Comparison of ENCODE assay signal across 28 cellular contexts in the genomic region with DNA sequence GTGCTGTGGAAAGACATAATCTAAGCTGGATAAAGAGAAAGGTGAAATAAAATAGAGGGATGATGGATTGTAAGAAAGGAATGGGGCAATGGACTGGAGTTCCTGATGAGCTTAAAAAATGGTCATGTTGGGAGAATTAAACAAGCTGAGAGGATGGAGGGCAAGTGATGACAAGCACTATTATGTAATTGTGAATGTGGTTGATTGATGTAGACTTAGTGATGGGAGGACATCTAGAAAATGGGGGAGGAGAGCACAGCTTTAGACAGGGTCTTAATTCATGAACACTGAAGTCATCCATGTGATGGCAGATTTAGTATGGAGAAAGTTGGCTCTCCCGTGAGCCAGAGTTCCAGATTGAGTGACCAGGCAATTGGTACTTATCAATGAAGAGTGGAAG.
"Had no signal": no experiment of that assay in that cellular context is flagged by ENCODE, and none has a peak within 500 bp of the region (broad histone marks: within the 10 kb centered on the region; RNA-seq: fewer than 3 reads in every experiment).

No MANE protein-coding gene starts in this region.

- H3K4me3 Mint-ChIP-seq: dendritic cell treated with granulocyte-macrophage colony-stimulating factor and Interleukin-4, amounts not matched to agents 40 ng/mL and 50 ng/mL, for 4 days; effector memory CD8-positive, alpha-beta T cell; endodermal cell had no signal

- H3K36me3 ChIP-seq: colonic mucosa, esophagus muscularis mucosa, esophagus squamous epithelium, gastrocnemius medialis, heart left ventricle, heart right ventricle had no signal

- H3K27ac ChIP-seq: colonic mucosa, coronary artery, dorsolateral prefrontal cortex, epithelial cell of prostate, esophagus muscularis mucosa, esophagus squamous epithelium, foreskin keratinocyte, gastrocnemius medialis, gastroesophageal sphincter, heart left ventricle, heart right ventricle, hepatocyte had no signal

- H3K79me2 ChIP-seq: hepatocyte had no signal

- DNase-seq: colonic mucosa; cortex of kidney; dermis blood vessel endothelial cell; dorsolateral prefrontal cortex; effector CD4-positive, alpha-beta T cell; effector CD8-positive, alpha-beta T cell; effector memory CD4-positive, alpha-beta T cell; effector memory CD8-positive, alpha-beta T cell; endodermal cell; esophagus squamous epithelium; foreskin fibroblast; foreskin melanocyte; gastrocnemius medialis; glutamatergic neuron; head of caudate nucleus; heart left ventricle; heart right ventricle had no signal

- H3K27me3 Mint-ChIP-seq: dendritic cell treated with granulocyte-macrophage colony-stimulating factor and Interleukin-4, amounts not matched to agents 40 ng/mL and 50 ng/mL, for 4 days had no signal

- H3K4me1 Mint-ChIP-seq: endodermal cell had no signal

- H3K4me1 ChIP-seq: colonic mucosa, esophagus muscularis mucosa, esophagus squamous epithelium, gastrocnemius medialis, gastroesophageal sphincter, heart left ventricle, heart right ventricle had no signal

- H2AFZ ChIP-seq: hepatocyte had no signal

- H3K27ac Mint-ChIP-seq: dendritic cell treated with granulocyte-macrophage colony-stimulating factor and Interleukin-4, amounts not matched to agents 40 ng/mL and 50 ng/mL, for 4 days; effector memory CD8-positive, alpha-beta T cell; endodermal cell had no signal

- H3K4me3 ChIP-seq: colonic mucosa, coronary artery, dorsolateral prefrontal cortex, esophagus muscularis mucosa, esophagus squamous epithelium, gastrocnemius medialis, gastroesophageal sphincter, heart left ventricle, heart right ventricle, hepatocyte had no signal

- FAIRE-seq: colon, endometrium, endothelial cell of umbilical vein, frontal cortex had no signal

- H3K9me3 ChIP-seq: colonic mucosa, esophagus muscularis mucosa, esophagus squamous epithelium, gastrocnemius medialis, gastroesophageal sphincter, heart right ventricle had no signal

- H3K4me2 ChIP-seq: hepatocyte had no signal

- ATAC-seq: effector memory CD8-positive, alpha-beta T cell; foreskin keratinocyte; gastrocnemius medialis; gastroesophageal sphincter; heart left ventricle; heart right ventricle had no signal

- H3K9me3 Mint-ChIP-seq: dendritic cell treated with granulocyte-macrophage colony-stimulating factor and Interleukin-4, amounts not matched to agents 40 ng/mL and 50 ng/mL, for 4 days; effector memory CD8-positive, alpha-beta T cell; endodermal cell had no signal

- H3K27me3 ChIP-seq: colonic mucosa, dorsolateral prefrontal cortex, esophagus muscularis mucosa, esophagus squamous epithelium, foreskin keratinocyte, gastrocnemius medialis, gastroesophageal sphincter, heart left ventricle, heart right ventricle, hepatocyte had no signal
